2 cellular contexts compared by ENCODE assay signal in genomic region chrX:129762448-129762847, GRCh38.
TF ChIP-seq lines count a peak whose summit lies in the region.

No MANE protein-coding gene starts in this region.

TF ChIP-seq in HEK293, 187 proteins besides CTCF, POLR2A, EP300 and RAD21:
- TF ChIP-seq ZBTB10 (tag by site-specific recombination; IDR thresholded peaks at IDR 0.05) (no peak), ZNF157 (tag by site-specific recombination; IDR thresholded peaks at IDR 0.05) (no peak), ZIC2 (tag by site-specific recombination; IDR thresholded peaks at IDR 0.05) (0 out of 2 replicates have a peak, but pooled peaks have one; percentile 8)

TF ChIP-seq in GM23338, 12 proteins besides CTCF, POLR2A, EP300 and RAD21 (continued from another document):
- TF ChIP-seq ZNF462 (CRISPR knock-in tag; IDR thresholded peaks at IDR 0.05) (no peak), ETS1 (IDR thresholded peaks at IDR 0.05) (no peak), NANOG (IDR thresholded peaks at IDR 0.05; ENCODE audit: borderline replicate concordance) (no peak), EZH2 (IDR thresholded peaks at IDR 0.05; ENCODE audit: low read depth, unreplicated experiment) (no peak), ZNF331 (CRISPR knock-in tag; IDR thresholded peaks at IDR 0.05; ENCODE audit: low read depth) (no peak), CREB1 (CRISPR knock-in tag; IDR thresholded peaks at IDR 0.05; ENCODE audit: low read depth) (no peak), POLR2AphosphoS5 (IDR thresholded peaks at IDR 0.05; ENCODE audit: low read depth) (no peak), ZNF114 (CRISPR knock-in tag; IDR thresholded peaks at IDR 0.05) (no peak), JUNB (IDR thresholded peaks at IDR 0.05; ENCODE audit: unreplicated experiment) (no peak)
- TF ChIP-seq, protein P1, sequence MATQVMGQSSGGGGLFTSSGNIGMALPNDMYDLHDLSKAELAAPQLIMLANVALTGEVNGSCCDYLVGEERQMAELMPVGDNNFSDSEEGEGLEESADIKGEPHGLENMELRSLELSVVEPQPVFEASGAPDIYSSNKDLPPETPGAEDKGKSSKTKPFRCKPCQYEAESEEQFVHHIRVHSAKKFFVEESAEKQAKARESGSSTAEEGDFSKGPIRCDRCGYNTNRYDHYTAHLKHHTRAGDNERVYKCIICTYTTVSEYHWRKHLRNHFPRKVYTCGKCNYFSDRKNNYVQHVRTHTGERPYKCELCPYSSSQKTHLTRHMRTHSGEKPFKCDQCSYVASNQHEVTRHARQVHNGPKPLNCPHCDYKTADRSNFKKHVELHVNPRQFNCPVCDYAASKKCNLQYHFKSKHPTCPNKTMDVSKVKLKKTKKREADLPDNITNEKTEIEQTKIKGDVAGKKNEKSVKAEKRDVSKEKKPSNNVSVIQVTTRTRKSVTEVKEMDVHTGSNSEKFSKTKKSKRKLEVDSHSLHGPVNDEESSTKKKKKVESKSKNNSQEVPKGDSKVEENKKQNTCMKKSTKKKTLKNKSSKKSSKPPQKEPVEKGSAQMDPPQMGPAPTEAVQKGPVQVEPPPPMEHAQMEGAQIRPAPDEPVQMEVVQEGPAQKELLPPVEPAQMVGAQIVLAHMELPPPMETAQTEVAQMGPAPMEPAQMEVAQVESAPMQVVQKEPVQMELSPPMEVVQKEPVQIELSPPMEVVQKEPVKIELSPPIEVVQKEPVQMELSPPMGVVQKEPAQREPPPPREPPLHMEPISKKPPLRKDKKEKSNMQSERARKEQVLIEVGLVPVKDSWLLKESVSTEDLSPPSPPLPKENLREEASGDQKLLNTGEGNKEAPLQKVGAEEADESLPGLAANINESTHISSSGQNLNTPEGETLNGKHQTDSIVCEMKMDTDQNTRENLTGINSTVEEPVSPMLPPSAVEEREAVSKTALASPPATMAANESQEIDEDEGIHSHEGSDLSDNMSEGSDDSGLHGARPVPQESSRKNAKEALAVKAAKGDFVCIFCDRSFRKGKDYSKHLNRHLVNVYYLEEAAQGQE (IDR thresholded peaks at IDR 0.05; ENCODE audit: unreplicated experiment) = no peak
